ENCODE assay signal across 1 cellular context in the genomic region with DNA sequence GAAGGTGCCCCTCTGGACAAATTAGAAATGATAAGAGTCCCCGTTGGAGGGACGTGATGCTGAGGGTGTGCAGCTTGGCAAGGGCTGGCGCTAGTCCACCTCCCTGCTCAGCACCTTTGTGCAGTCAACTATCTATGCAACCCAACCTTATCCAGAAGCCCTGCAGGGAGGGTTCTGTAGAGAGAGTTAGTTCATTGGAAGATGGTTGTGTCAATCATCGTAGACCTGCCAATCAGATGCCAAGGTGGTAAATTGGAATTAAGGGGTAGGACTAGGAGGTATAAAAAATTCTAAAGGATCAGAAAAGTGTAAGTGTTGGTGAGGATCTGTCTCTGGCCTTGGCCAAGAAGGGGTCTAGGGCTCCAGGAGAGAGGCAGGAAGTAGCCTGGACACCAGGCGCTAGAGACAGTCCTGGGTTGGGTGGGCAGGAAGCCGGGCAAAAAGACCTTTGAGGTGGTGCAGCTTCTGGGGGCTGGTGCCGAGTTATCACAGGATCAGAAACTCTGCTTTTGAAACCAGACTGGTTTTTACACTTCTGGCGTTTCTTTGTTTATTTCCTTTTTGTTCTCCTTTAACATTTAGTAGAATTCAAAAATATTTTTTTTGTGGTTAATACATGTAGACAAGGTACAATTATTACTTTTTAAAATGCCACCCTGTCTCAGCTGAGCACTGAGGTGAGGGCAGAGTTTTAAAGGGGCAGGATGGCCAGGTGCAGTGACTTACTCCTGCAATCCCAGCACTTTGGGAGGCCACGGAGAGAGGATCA.
TF ChIP-seq lines count a peak whose summit lies in the region.

No MANE protein-coding gene starts in this region.

TF ChIP-seq in IMR-90, 13 proteins besides CTCF, POLR2A, EP300 and RAD21:
- TF ChIP-seq RCOR1 (IDR thresholded peaks at IDR 0.05; ENCODE audit: insufficient replicate concordance, low read length) (no peak), CHD1 (IDR thresholded peaks at IDR 0.05; ENCODE audit: low read depth, low read length) (no peak), FOS (IDR thresholded peaks at IDR 0.05; ENCODE audit: low read depth, low read length) (no peak), NFE2L2 (IDR thresholded peaks at IDR 0.05; ENCODE audit: low read depth, low read length) (no peak), BHLHE40 (IDR thresholded peaks at IDR 0.05; ENCODE audit: low read depth, low read length) (no peak), MAFK (IDR thresholded peaks at IDR 0.05; ENCODE audit: low read depth, low read length) (no peak), RFX5 (IDR thresholded peaks at IDR 0.05; ENCODE audit: low read depth, low read length) (no peak), MAZ (IDR thresholded peaks at IDR 0.05; ENCODE audit: borderline replicate concordance, low read depth, low read length) (no peak)
- TF ChIP-seq, protein P1, sequence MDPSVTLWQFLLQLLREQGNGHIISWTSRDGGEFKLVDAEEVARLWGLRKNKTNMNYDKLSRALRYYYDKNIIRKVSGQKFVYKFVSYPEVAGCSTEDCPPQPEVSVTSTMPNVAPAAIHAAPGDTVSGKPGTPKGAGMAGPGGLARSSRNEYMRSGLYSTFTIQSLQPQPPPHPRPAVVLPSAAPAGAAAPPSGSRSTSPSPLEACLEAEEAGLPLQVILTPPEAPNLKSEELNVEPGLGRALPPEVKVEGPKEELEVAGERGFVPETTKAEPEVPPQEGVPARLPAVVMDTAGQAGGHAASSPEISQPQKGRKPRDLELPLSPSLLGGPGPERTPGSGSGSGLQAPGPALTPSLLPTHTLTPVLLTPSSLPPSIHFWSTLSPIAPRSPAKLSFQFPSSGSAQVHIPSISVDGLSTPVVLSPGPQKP (IDR thresholded peaks at IDR 0.05; ENCODE audit: borderline replicate concordance, low read depth, low read length), result no peak
